Comparison of ENCODE assay signal across 9 cellular contexts in genomic region chr11:45583981-45584380, GRCh38.
"Had no signal": no experiment of that assay in that cellular context is flagged by ENCODE, and none has a peak within 500 bp of the region (broad histone marks: within the 10 kb centered on the region; RNA-seq: fewer than 3 reads in every experiment).

No MANE protein-coding gene starts in this region.

- H3K36me3 ChIP-seq: HAP-1 had no signal

- H3K9me3 ChIP-seq: HAP-1 had no signal

- DNase-seq: GM23248, GOT3, H7, H9, HCEC 1CT, HFFc6 had no signal

- H3K27ac ChIP-seq: GM23248 had no signal

- H3K4me3 ChIP-seq: GM23248, GM23338, HAP-1 had no signal

- H3K4me1 ChIP-seq: HAP-1 had no signal

- ATAC-seq: HCT116 had no signal
